In the genomic region with DNA sequence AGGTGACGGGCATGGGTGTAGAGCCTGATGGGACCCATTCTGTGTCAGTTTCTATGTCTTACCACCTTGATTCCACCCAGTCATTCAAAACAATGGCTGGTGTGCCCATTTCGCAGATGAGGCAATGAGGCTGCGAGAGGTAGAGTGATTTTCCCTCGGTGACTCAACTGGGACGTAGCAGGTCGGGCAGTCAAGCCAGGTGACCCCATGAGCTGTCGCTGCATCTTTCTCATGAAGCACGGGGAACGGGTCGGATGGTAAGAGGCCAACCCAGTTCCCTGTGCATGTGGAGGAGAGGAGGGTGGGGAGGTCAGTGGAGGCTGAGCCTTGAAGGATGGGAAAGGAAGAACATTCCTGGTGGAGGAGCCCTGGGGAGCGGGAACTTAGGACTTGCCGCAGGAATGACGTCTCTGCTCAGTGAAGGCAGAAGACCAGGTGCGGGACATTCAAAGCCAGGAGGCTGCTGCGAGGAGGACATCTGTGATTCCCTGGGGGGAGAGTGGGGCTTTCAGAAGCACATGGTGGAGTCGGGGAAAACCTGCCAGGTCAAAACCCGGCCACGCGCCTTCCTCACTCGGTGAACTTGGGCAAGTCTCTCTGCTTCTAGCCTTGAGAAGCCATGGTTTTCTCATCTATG, we compare ENCODE assay signal across 8 cellular contexts.
DNase-seq lines count a peak whose midpoint lies in the region; ATAC-seq and TF ChIP-seq lines count a peak whose summit lies in the region.

No MANE protein-coding gene starts in this region.

- peak overlapping the region; percentile 98 for H3K4me3 Mint-ChIP-seq in T-helper 2 cell treated with Interferon-gamma antibody and Interleukin-4, amounts not matched to agents 5 μg/mL and 100 μg/mL, for 36 hours

- peaks cover 65% of the 10 kb centered on the region for H3K4me1 Mint-ChIP-seq in T-helper 2 cell treated with Interferon-gamma antibody and Interleukin-4, amounts not matched to agents 5 μg/mL and 100 μg/mL, for 36 hours (ENCODE audit: low read depth)

- H3K36me3 Mint-ChIP-seq in T-helper 2 cell treated with Interferon-gamma antibody and Interleukin-4, amounts not matched to agents 5 μg/mL and 100 μg/mL, for 36 hours (ENCODE audit: low read depth): peaks cover 21% of the 10 kb centered on the region

- H3K9me3 Mint-ChIP-seq in T-helper 2 cell treated with Interferon-gamma antibody and Interleukin-4, amounts not matched to agents 5 μg/mL and 100 μg/mL, for 36 hours: no peaks in the 10 kb centered on the region

- no peaks in the 10 kb centered on the region for H3K27me3 Mint-ChIP-seq in T-helper 2 cell treated with Interferon-gamma antibody and Interleukin-4, amounts not matched to agents 5 μg/mL and 100 μg/mL, for 36 hours (ENCODE audit: low read depth)

- DNase-seq in T-helper 2 cell treated with Interferon-gamma antibody and Interleukin-4, amounts not matched to agents 5 μg/mL and 100 μg/mL, for 36 hours (ENCODE audit: low spot score): peak; percentile 54
- peak; percentile 15 for DNase-seq in central memory CD4-positive, alpha-beta T cell
- peak; percentile 67 for DNase-seq in stimulated activated CD4-positive, alpha-beta T cell treated with anti-CD3 and anti-CD28 coated beads, Interleukin-1b, Interleukin-23, amount 100 ng/mL, for 48 hours
- no peak for DNase-seq in NCI-H2081 (lab: John Stamatoyannopoulos, UW)
- DNase-seq in NCI-H748 treated with DMSO at 0.1 percent for 48 hours (lab: John Stamatoyannopoulos, UW): no peak

- H3K27ac Mint-ChIP-seq in T-helper 2 cell treated with Interferon-gamma antibody and Interleukin-4, amounts not matched to agents 5 μg/mL and 100 μg/mL, for 36 hours: peak overlapping the region; percentile 98

- ATAC-seq in HG03521 (IDR thresholded peaks at IDR 0.05; ENCODE audit: unreplicated experiment): no peak
- no peak for ATAC-seq in GM19395 (IDR thresholded peaks at IDR 0.05; ENCODE audit: unreplicated experiment)

- peak; percentile 43 for TF ChIP-seq POLR2A in GM15510 (IDR thresholded peaks at IDR 0.05; ENCODE audit: borderline replicate concordance, extremely low read depth, insufficient read length)

Comparison
In these comparisons a context has a peak if more than half of its experiments do, and no peak if none do; other contexts are left out.
1. DNase-seq: peak in T-helper 2 cell treated with Interferon-gamma antibody and Interleukin-4, amounts not matched to agents 5 μg/mL and 100 μg/mL, for 36 hours (single experiment), central memory CD4-positive, alpha-beta T cell (single experiment) and stimulated activated CD4-positive, alpha-beta T cell treated with anti-CD3 and anti-CD28 coated beads, Interleukin-1b, Interleukin-23, amount 100 ng/mL, for 48 hours (single experiment); none in NCI-H2081 (0 of 2) and NCI-H748 treated with DMSO at 0.1 percent for 48 hours (single experiment).